30 cellular contexts compared by ENCODE assay signal in the genomic region with DNA sequence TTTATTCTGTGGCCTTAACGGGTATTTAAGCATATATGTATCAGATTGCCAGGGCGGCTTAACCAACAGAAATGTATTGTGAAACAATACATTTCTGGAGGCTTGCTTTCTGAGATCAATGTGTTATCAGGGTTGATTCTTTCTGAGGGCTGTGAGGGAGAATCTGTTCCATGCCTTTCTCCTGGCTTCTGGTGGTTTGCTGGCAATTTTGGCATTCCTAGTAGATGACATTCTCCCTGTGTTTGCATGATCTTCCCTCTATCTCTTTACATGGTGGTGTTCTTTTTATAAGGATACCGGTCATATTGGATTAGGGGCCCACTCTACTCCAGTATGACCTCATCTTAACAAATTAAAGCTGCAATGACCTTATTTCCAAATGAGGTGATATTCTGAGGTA. TPM values are rescaled to one million over a fixed set of nuclear protein-coding genes. Genes with fewer than 3 reads are reported as not detected.
A peak's percentile ranks its signal among the peaks of the same experiment; 100 is the strongest.
DNase-seq lines count a peak whose midpoint lies in the region; ATAC-seq, FAIRE-seq and TF ChIP-seq lines count a peak whose summit lies in the region.
"Had no signal": no experiment of that assay in that cellular context is flagged by ENCODE, and none has a peak within 500 bp of the region (broad histone marks: within the 10 kb centered on the region; RNA-seq: fewer than 3 reads in every experiment).

No MANE protein-coding gene starts in this region.

- no CpG with 5 or more reads among the region's 3 CpGs for WGBS in mesendoderm (ENCODE audit: extremely low coverage, insufficient coverage, low lambda C conversion rate)

- H3K36me3 ChIP-seq in mesendoderm (ENCODE audit: control insufficient read depth, insufficient read depth, low read length) (no peaks in the 10 kb centered on the region), kidney (ENCODE audit: control insufficient read depth in 1 of 2, insufficient read depth in 2 of 2, low read length in 2 of 2) (no peaks in the 10 kb centered on the region)
- H3K36me3 ChIP-seq: gastroesophageal sphincter, HAP-1, thyroid gland had no signal

- H3K4me3 ChIP-seq in choroid plexus epithelial cell (ENCODE audit: low read depth, low read length) (no peak overlapping the region), mesendoderm (ENCODE audit: low read length) (no peak overlapping the region), kidney (ENCODE audit: low read length in 2 of 2) (no peak overlapping the region)
- H3K4me3 ChIP-seq: A549, gastroesophageal sphincter, HAP-1, thyroid gland had no signal

- H3K79me2 ChIP-seq in mesendoderm (ENCODE audit: control insufficient read depth, insufficient read depth, low read length) = no peaks in the 10 kb centered on the region

- no peak overlapping the region for H3K56ac ChIP-seq in mesendoderm (ENCODE audit: low read length)

- no peak overlapping the region for H3K4ac ChIP-seq in mesendoderm (ENCODE audit: low read depth, low read length)

- no peak overlapping the region for H3K18ac ChIP-seq in mesendoderm (ENCODE audit: low read length)

- no peak overlapping the region for H2BK5ac ChIP-seq in mesendoderm (ENCODE audit: low read length)

- no peak for FAIRE-seq in kidney (lab: Jason Lieb, UNC)
- FAIRE-seq: A549, G401.6 had no signal

- no peaks in the 10 kb centered on the region for H3K27me3 ChIP-seq in mesendoderm (ENCODE audit: insufficient read depth, low read length, poor library complexity)
- H3K27me3 ChIP-seq: gastroesophageal sphincter, thyroid gland had no signal

- H4K8ac ChIP-seq in mesendoderm (ENCODE audit: low read depth, low read length) = no peak overlapping the region

- ATAC-seq in left colon = no peak
- ATAC-seq: A549; activated T-cell treated with anti-CD3 and anti-CD28 coated beads, Interleukin-2, amount 50 U/mL, for 4 hours; gastroesophageal sphincter; naive thymus-derived CD4-positive, alpha-beta T cell; Right ventricle myocardium inferior; stimulated activated naive CD8-positive, alpha-beta T cell treated with anti-CD3 and anti-CD28 coated beads, Interleukin-15, Interleukin-2, amounts not matched to agents 100 U/mL and 50 U/mL, for 24 hours had no signal

- H3K9ac ChIP-seq in mesendoderm (ENCODE audit: low read length) (no peak overlapping the region), kidney (ENCODE audit: low read length in 2 of 2) (no peak overlapping the region)

- no peak overlapping the region for H4K5ac ChIP-seq in mesendoderm (ENCODE audit: low read length)

- no peak overlapping the region for H2AK5ac ChIP-seq in mesendoderm (ENCODE audit: low read length)

- peaks cover 0 to 10% of the 10 kb centered on the region in 2 donors for H3K9me3 ChIP-seq in kidney (ENCODE audit: control insufficient read depth in 1 of 2, low read length in 2 of 2)
- H3K9me3 ChIP-seq: A549, thyroid gland had no signal

- H3K23ac ChIP-seq in mesendoderm (ENCODE audit: low read length) = no peak overlapping the region

- DNase-seq in AG20443 (ENCODE audit: low spot score) (peak; percentile 33), HT1080 (ENCODE audit: low read depth) (peak; percentile 52), choroid plexus epithelial cell (ENCODE audit: low read depth) (peak; percentile 45), mesendoderm (peak; percentile 68), left colon (no peak), hypothalamus (lab: John Stamatoyannopoulos, UW) (no peak), MV-4-11 (lab: John Stamatoyannopoulos, UW) (no peak), kidney (no peak)
- DNase-seq: activated CD4-positive, alpha-beta T cell treated with anti-CD3 and anti-CD28 coated beads for 1 hour; activated CD8-positive, alpha-beta memory T cell treated with anti-CD3 and anti-CD28 coated beads for 24 hours; activated naive CD4-positive, alpha-beta T cell treated with anti-CD3 and anti-CD28 coated beads, Interleukin-2, amount 10 ng/mL, durations not matched to agents 7 days and 5 days; activated T-cell treated with anti-CD3 and anti-CD28 coated beads, Interleukin-2, amount 50 U/mL, for 4 hours; aorta; C1 segment of cervical spinal cord; KBM-7; naive thymus-derived CD4-positive, alpha-beta T cell; NCI-H1694 treated with DMSO at 0.1 percent for 48 hours; occipital lobe; retina; stimulated activated CD4-positive, alpha-beta T cell treated with anti-CD3 and anti-CD28 coated beads, Interleukin-12 subunit alpha, Interleukin-12 subunit beta, amount 100 ng/mL, for 4 hours; stimulated activated CD4-positive, alpha-beta T cell treated with anti-CD3 and anti-CD28 coated beads, Interleukin-4, amount 100 ng/mL, for 4 hours; stimulated activated naive CD8-positive, alpha-beta T cell treated with anti-CD3 and anti-CD28 coated beads, Interleukin-15, Interleukin-2, amounts not matched to agents 100 U/mL and 50 U/mL, for 24 hours; SW 1271; thyroid gland had no signal

- H3K27ac ChIP-seq in mesendoderm (ENCODE audit: low read depth, low read length) = no peak overlapping the region
- H3K27ac ChIP-seq in kidney (ENCODE audit: low read depth in 2 of 2, low read length in 2 of 2) = no peak overlapping the region
- H3K27ac ChIP-seq: A549, epithelial cell of prostate, gastroesophageal sphincter, thyroid gland had no signal

- H3K4me2 ChIP-seq in mesendoderm (ENCODE audit: low read length) = no peak overlapping the region
- H3K4me2 ChIP-seq: A549 had no signal

- no peak overlapping the region for H2BK120ac ChIP-seq in mesendoderm (ENCODE audit: low read depth, low read length)

- peaks cover under 1% of the 10 kb centered on the region for H3K4me1 ChIP-seq in mesendoderm (ENCODE audit: control insufficient read depth, low read depth, low read length)
- no peaks in the 10 kb centered on the region for H3K4me1 ChIP-seq in kidney (ENCODE audit: control insufficient read depth in 1 of 2, insufficient read depth in 1 of 2, low read depth in 1 of 2, low read length in 2 of 2)
- H3K4me1 ChIP-seq: A549, gastroesophageal sphincter, thyroid gland had no signal

- H2BK15ac ChIP-seq in mesendoderm (replicated peaks; ENCODE audit: low read depth) = no peak overlapping the region

- H3K79me1 ChIP-seq in mesendoderm (ENCODE audit: low read length) = no peaks in the 10 kb centered on the region

- intact Hi-C loops in left colon (cut with DNase I, micrococcal nuclease) (no loop called here), kidney (cut with DNase I) (no loop called here)

- TF ChIP-seq CTCF in choroid plexus epithelial cell (conservative IDR thresholded peaks at IDR 0.05; ENCODE audit: low read depth, low read length) = no peak
- TF ChIP-seq CTCF in kidney (IDR thresholded peaks at IDR 0.05; ENCODE audit: borderline replicate concordance, extremely low read depth, insufficient read depth) = no peak

RNA-seq across cellular contexts. Expression of a gene that starts 16.9 kb away (rescaled TPM):
- total RNA-seq in HT1080 (2014; rRNA removed; shearing (Covaris generic)) = 8.1 and 8.7 TPM in 2 replicates
- 6.5 and 7.6 TPM in 2 replicates for polyA plus RNA-seq in HT1080 (2015; cell fraction: cytosol; rRNA removed)
- polyA plus RNA-seq in HT1080 (2015; cell fraction: nucleus; rRNA removed) = 15.7 and 20.4 TPM in 2 replicates
- polyA plus RNA-seq in mesendoderm (2013, experiment 1 of 2) = 13.3 TPM
- 13.3 TPM for polyA plus RNA-seq in mesendoderm (2013, experiment 2 of 2)
- total RNA-seq in left colon (1 to 10 TPM; 4.9 to 5.3 TPM), kidney (9.2 TPM)
- polyA plus RNA-seq in kidney (ENCODE audit: insufficient read depth, low read depth, low replicate concordance) = 2.3 TPM

Comparison
In these comparisons a context has a peak if more than half of its experiments do, and no peak if none do; other contexts are left out.
1. DNase-seq: peak in AG20443 (single experiment), HT1080 (single experiment), choroid plexus epithelial cell (single experiment) and mesendoderm (single experiment); none in left colon (0 of 2), hypothalamus (0 of 51), MV-4-11 (single experiment) and kidney (single experiment).